8 cellular contexts compared by ENCODE assay signal in the genomic region with DNA sequence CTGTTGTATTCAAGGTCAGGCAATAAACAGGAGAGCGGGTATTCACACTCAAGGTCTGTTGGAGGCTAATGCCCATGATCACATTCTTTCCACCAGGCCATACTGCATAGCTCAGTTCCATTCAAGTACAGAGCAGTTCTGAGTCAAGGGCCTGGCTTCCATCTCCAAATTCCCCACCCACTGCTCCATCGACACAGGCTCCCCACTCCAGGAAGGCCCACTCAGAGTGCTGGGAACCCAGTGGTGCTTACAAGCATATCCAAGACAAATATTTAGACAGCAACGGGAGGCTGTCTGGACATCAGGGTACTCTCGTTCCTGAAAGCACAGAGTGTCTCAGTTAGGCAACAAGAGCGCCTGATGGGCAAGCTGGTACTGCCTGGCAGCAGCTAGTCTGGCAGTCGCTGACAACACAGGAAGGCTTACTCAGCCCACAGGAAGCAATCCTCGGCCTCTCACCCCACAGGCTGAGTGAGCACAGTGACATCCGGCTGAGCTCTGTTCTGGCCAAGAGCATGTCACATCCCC. TPM values are rescaled to one million over a fixed set of nuclear protein-coding genes. Genes with fewer than 3 reads are reported as not detected.
DNase-seq lines count a peak whose midpoint lies in the region; ATAC-seq and TF ChIP-seq lines count a peak whose summit lies in the region.

No MANE protein-coding gene starts in this region.

- H2AFZ ChIP-seq in PC-3 (ENCODE audit: low read length): no peak overlapping the region

- DNase-seq in NCI-H1417 (lab: John Stamatoyannopoulos, UW) (peak; percentile 6 to 66 (median 34)), NCI-H1417 treated with DMSO at 0.1 percent for 48 hours (lab: John Stamatoyannopoulos, UW) (no peak), PC-3 (peak; percentile 83), fibroblast of the aortic adventitia (ENCODE audit: low read depth) (peak; percentile 88), omental fat pad (ENCODE audit: low spot score) (peak; percentile 36), substantia nigra (lab: John Stamatoyannopoulos, UW) (peak; percentile 32 to 97 (median 87))
- peak; percentile 63 for DNase-seq in activated T-helper 2 cell treated with anti-CD3 and anti-CD28 coated beads, Interferon-gamma antibody, Interleukin-2, Interleukin-4, amounts not matched to agents 10 μg/mL and 5 μg/mL and 100 μg/mL, durations not matched to agents 14 hours and 24 hours and 36 hours (ENCODE audit: low spot score)

- peak overlapping the region; percentile 87 for H3K27ac ChIP-seq in PC-3 (ENCODE audit: low read length)
- peak overlapping the region; percentile 98 for H3K27ac ChIP-seq in substantia nigra (ENCODE audit: low read depth, low read length, poor library complexity, severe bottlenecking)

- ATAC-seq in PC-3 (peak; percentile 99), omental fat pad (ENCODE audit: low FRiP score) (peak; percentile 95), GM18520 (IDR thresholded peaks at IDR 0.05; ENCODE audit: unreplicated experiment) (no peak)

- H3K9me2 ChIP-seq in PC-3 (replicated peaks; ENCODE audit: low read length): no peaks in the 10 kb centered on the region

- H3K4me3 ChIP-seq in PC-3 (ENCODE audit: low read length) (no peak overlapping the region), fibroblast of the aortic adventitia (ENCODE audit: low read depth, low read length) (no peak overlapping the region)

- peaks cover 38% of the 10 kb centered on the region for H3K4me1 ChIP-seq in PC-3 (ENCODE audit: insufficient read depth, low read length)

- H3K4me3 Mint-ChIP-seq in activated T-helper 2 cell treated with anti-CD3 and anti-CD28 coated beads, Interferon-gamma antibody, Interleukin-2, Interleukin-4, amounts not matched to agents 10 μg/mL and 5 μg/mL and 100 μg/mL, durations not matched to agents 14 hours and 24 hours and 36 hours (ENCODE audit: low read depth): peak overlapping the region; percentile 70

- H3K27me3 Mint-ChIP-seq in activated T-helper 2 cell treated with anti-CD3 and anti-CD28 coated beads, Interferon-gamma antibody, Interleukin-2, Interleukin-4, amounts not matched to agents 10 μg/mL and 5 μg/mL and 100 μg/mL, durations not matched to agents 14 hours and 24 hours and 36 hours (ENCODE audit: low read depth): no peaks in the 10 kb centered on the region

- H3K79me2 ChIP-seq in PC-3 (ENCODE audit: low read length): peaks cover 20% of the 10 kb centered on the region; the same call in 1 of the 2 replicates

- H3K9ac ChIP-seq in PC-3 (ENCODE audit: low read length): peak overlapping the region; percentile 49

- BruUV-seq in PC-3 (replicated peaks; lab: Mats Ljungman, UMichigan): no TSS peak

- peak overlapping the region; percentile 99 for H3K27ac Mint-ChIP-seq in activated T-helper 2 cell treated with anti-CD3 and anti-CD28 coated beads, Interferon-gamma antibody, Interleukin-2, Interleukin-4, amounts not matched to agents 10 μg/mL and 5 μg/mL and 100 μg/mL, durations not matched to agents 14 hours and 24 hours and 36 hours

- POLR2A ChIA-PET in PC-3 (lab: Charles Lee; ENCODE audit: unreplicated experiment): no interaction called here

- no peaks in the 10 kb centered on the region for H3K9me3 ChIP-seq in PC-3 (ENCODE audit: low read length)

- peaks cover 30% of the 10 kb centered on the region for H3K4me1 Mint-ChIP-seq in activated T-helper 2 cell treated with anti-CD3 and anti-CD28 coated beads, Interferon-gamma antibody, Interleukin-2, Interleukin-4, amounts not matched to agents 10 μg/mL and 5 μg/mL and 100 μg/mL, durations not matched to agents 14 hours and 24 hours and 36 hours (ENCODE audit: low read depth)

- H4K20me1 ChIP-seq in PC-3 (ENCODE audit: low read length): no peaks in the 10 kb centered on the region

- CTCF ChIA-PET in PC-3 (lab: Charles Lee): interaction anchor here (0.5 kb wide), 2 partner anchors 24 to 93 kb away, joined by 3 to 7 read pairs; no protein-coding TSS in a partner anchor

- H3K9me3 Mint-ChIP-seq in activated T-helper 2 cell treated with anti-CD3 and anti-CD28 coated beads, Interferon-gamma antibody, Interleukin-2, Interleukin-4, amounts not matched to agents 10 μg/mL and 5 μg/mL and 100 μg/mL, durations not matched to agents 14 hours and 24 hours and 36 hours: no peaks in the 10 kb centered on the region

- H3K4me2 ChIP-seq in PC-3 (ENCODE audit: low read length): peak overlapping the region; percentile 61

- no peaks in the 10 kb centered on the region for H3K27me3 ChIP-seq in PC-3 (ENCODE audit: low read length)

- peaks cover 37% of the 10 kb centered on the region for H3K36me3 Mint-ChIP-seq in activated T-helper 2 cell treated with anti-CD3 and anti-CD28 coated beads, Interferon-gamma antibody, Interleukin-2, Interleukin-4, amounts not matched to agents 10 μg/mL and 5 μg/mL and 100 μg/mL, durations not matched to agents 14 hours and 24 hours and 36 hours (ENCODE audit: low read depth)

- no peaks in the 10 kb centered on the region for H3F3A ChIP-seq in PC-3 (ENCODE audit: low read length, unreplicated experiment)

- peaks cover 44% of the 10 kb centered on the region for H3K36me3 ChIP-seq in PC-3 (ENCODE audit: low read depth, low read length)

- TF ChIP-seq CTCF in PC-3 (conservative IDR thresholded peaks at IDR 0.05; ENCODE audit: low read depth, low read length) (no peak), fibroblast of the aortic adventitia (IDR thresholded peaks at IDR 0.05; ENCODE audit: insufficient read depth, low read length) (peak; percentile 61), omental fat pad (IDR thresholded peaks at IDR 0.05) (no peak)

- intact Hi-C loops in PC-3 (cut with micrococcal nuclease): loop anchor here (5.0 kb wide), 1 partner anchor 65 kb away; no protein-coding TSS in a partner anchor
- intact Hi-C loops in activated T-helper 2 cell treated with anti-CD3 and anti-CD28 coated beads, Interferon-gamma antibody, Interleukin-2, Interleukin-4, amounts not matched to agents 10 μg/mL and 5 μg/mL and 100 μg/mL, durations not matched to agents 14 hours and 24 hours and 36 hours (cut with micrococcal nuclease): loop anchor here (1.0 to 2.0 kb wide), 4 partner anchors 24 to 67 kb away; a partner anchor contains a TSS

RNA-seq across cellular contexts. Expression of a gene that starts 40.9 kb away (rescaled TPM):
- total RNA-seq in PC-3 (2014; rRNA removed): 37.7 and 46.4 TPM in 2 replicates
- 21.3 and 25.4 TPM in 2 replicates for total RNA-seq in activated T-helper 2 cell treated with anti-CD3 and anti-CD28 coated beads, Interferon-gamma antibody, Interleukin-2, Interleukin-4, amounts not matched to agents 10 μg/mL and 5 μg/mL and 100 μg/mL, durations not matched to agents 14 hours and 24 hours and 36 hours
- total RNA-seq in fibroblast of the aortic adventitia (ENCODE audit: low replicate concordance): 17.0 TPM in 2 replicates
- total RNA-seq in omental fat pad: 10 to 100 TPM; 17.3 to 23.1 (median 19.7) TPM

RNA-seq across cellular contexts. Expression of a gene that starts 42.3 kb away (rescaled TPM):
- total RNA-seq in PC-3 (2014; rRNA removed) (43.2 and 53.6 TPM in 2 replicates), fibroblast of the aortic adventitia (ENCODE audit: low replicate concordance) (9.2 and 31.0 TPM in 2 replicates), omental fat pad (10 to 100 TPM; 17.7 to 23.2 (median 20.0) TPM)
- 56.3 and 65.7 TPM in 2 replicates for total RNA-seq in activated T-helper 2 cell treated with anti-CD3 and anti-CD28 coated beads, Interferon-gamma antibody, Interleukin-2, Interleukin-4, amounts not matched to agents 10 μg/mL and 5 μg/mL and 100 μg/mL, durations not matched to agents 14 hours and 24 hours and 36 hours
